In genomic region chr7:154135646-154136045, GRCh38 we compare ENCODE assay signal across 7 cellular contexts.
A peak's percentile ranks its signal among the peaks of the same experiment; 100 is the strongest.
DNase-seq lines count a peak whose midpoint lies in the region; ATAC-seq and TF ChIP-seq lines count a peak whose summit lies in the region.
"Not testable (repeated sequence)": the region's sequence is repeated elsewhere in the genome, so short reads cannot be mapped to it uniquely, and the experiment has no call there.

No MANE protein-coding gene starts in this region.

- not testable (repeated sequence) for TF ChIP-seq CTCF in DND-41 (IDR thresholded peaks at IDR 0.05; ENCODE audit: borderline replicate concordance, extremely low read depth, low read length, poor library complexity, severe bottlenecking); SU-DHL-6 (IDR thresholded peaks at IDR 0.05; ENCODE audit: insufficient read depth, low read length, poor library complexity, severe bottlenecking); thoracic aorta (IDR thresholded peaks at IDR 0.05)

- not testable (repeated sequence) for H3K4me3 ChIP-seq in DND-41 (ENCODE audit: low read depth in 1 of 2, low read length in 2 of 2); Karpas-422 (ENCODE audit: low read length); SU-DHL-6 (ENCODE audit: insufficient read depth, low read length, poor library complexity, severe bottlenecking); thoracic aorta

- not testable (repeated sequence) for H3K4me3 Mint-ChIP-seq in activated CD8-positive, alpha-beta memory T cell treated with anti-CD3 and anti-CD28 coated beads, Interleukin-2, amount 10 ng/mL, durations not matched to agents 7 days and 5 days; activated naive CD8-positive, alpha-beta T cell treated with anti-CD3 and anti-CD28 coated beads, Interleukin-2, amount 10 ng/mL, durations not matched to agents 7 days and 5 days; naive thymus-derived CD8-positive, alpha-beta T cell

- not testable (repeated sequence) for H3K9me3 ChIP-seq in DND-41 (ENCODE audit: insufficient read depth, low read length, severe bottlenecking); Karpas-422 (ENCODE audit: low read length); SU-DHL-6 (ENCODE audit: insufficient read depth, low read length); thoracic aorta

- not testable (repeated sequence) for H3K4me1 Mint-ChIP-seq in activated CD8-positive, alpha-beta memory T cell treated with anti-CD3 and anti-CD28 coated beads, Interleukin-2, amount 10 ng/mL, durations not matched to agents 7 days and 5 days; activated naive CD8-positive, alpha-beta T cell treated with anti-CD3 and anti-CD28 coated beads, Interleukin-2, amount 10 ng/mL, durations not matched to agents 7 days and 5 days
- H3K4me1 Mint-ChIP-seq in naive thymus-derived CD8-positive, alpha-beta T cell = peaks cover 0 to 10% (median 4%) of the 10 kb centered on the region in 4 donors

- not testable (repeated sequence) for H3F3A ChIP-seq in SU-DHL-6 (ENCODE audit: insufficient read depth)

- H3K79me2 ChIP-seq in DND-41 (ENCODE audit: insufficient read depth, low read length); Karpas-422 (ENCODE audit: low read length); SU-DHL-6 (ENCODE audit: insufficient read depth, low read length): not testable (repeated sequence)

- CTCF ChIA-PET in activated CD8-positive, alpha-beta memory T cell treated with anti-CD3 and anti-CD28 coated beads, Interleukin-2, amount 10 ng/mL, durations not matched to agents 7 days and 5 days (lab: Charles Lee) = not testable (repeated sequence)

- not testable (repeated sequence) for H3K27me3 Mint-ChIP-seq in activated CD8-positive, alpha-beta memory T cell treated with anti-CD3 and anti-CD28 coated beads, Interleukin-2, amount 10 ng/mL, durations not matched to agents 7 days and 5 days; activated naive CD8-positive, alpha-beta T cell treated with anti-CD3 and anti-CD28 coated beads, Interleukin-2, amount 10 ng/mL, durations not matched to agents 7 days and 5 days; naive thymus-derived CD8-positive, alpha-beta T cell

- H4K20me1 ChIP-seq in DND-41 (ENCODE audit: insufficient read depth, low read length); Karpas-422 (ENCODE audit: insufficient read depth, low read depth, low read length); SU-DHL-6 (ENCODE audit: low read depth, low read length): not testable (repeated sequence)

- H3K9me2 ChIP-seq in Karpas-422 (replicated peaks; ENCODE audit: insufficient read depth, low read length); SU-DHL-6 (replicated peaks; ENCODE audit: insufficient read depth, low read length): not testable (repeated sequence)

- not testable (repeated sequence) for H3K36me3 Mint-ChIP-seq in activated CD8-positive, alpha-beta memory T cell treated with anti-CD3 and anti-CD28 coated beads, Interleukin-2, amount 10 ng/mL, durations not matched to agents 7 days and 5 days; activated naive CD8-positive, alpha-beta T cell treated with anti-CD3 and anti-CD28 coated beads, Interleukin-2, amount 10 ng/mL, durations not matched to agents 7 days and 5 days; naive thymus-derived CD8-positive, alpha-beta T cell

- peak overlapping the region; percentile 48 for H3K27ac Mint-ChIP-seq in activated CD8-positive, alpha-beta memory T cell treated with anti-CD3 and anti-CD28 coated beads, Interleukin-2, amount 10 ng/mL, durations not matched to agents 7 days and 5 days
- H3K27ac Mint-ChIP-seq in activated naive CD8-positive, alpha-beta T cell treated with anti-CD3 and anti-CD28 coated beads, Interleukin-2, amount 10 ng/mL, durations not matched to agents 7 days and 5 days = peak overlapping the region; percentile 54
- H3K27ac Mint-ChIP-seq in naive thymus-derived CD8-positive, alpha-beta T cell = peak overlapping the region in 7 of 10 donors; percentile 25 to 80 (median 58)

- not testable (repeated sequence) for H3K4me2 ChIP-seq in DND-41 (ENCODE audit: insufficient read depth, low read length); Karpas-422 (ENCODE audit: low read depth, low read length, poor library complexity, severe bottlenecking); SU-DHL-6 (ENCODE audit: low read depth, low read length, poor library complexity, severe bottlenecking)

- not testable (repeated sequence) for H3K9me3 Mint-ChIP-seq in activated CD8-positive, alpha-beta memory T cell treated with anti-CD3 and anti-CD28 coated beads, Interleukin-2, amount 10 ng/mL, durations not matched to agents 7 days and 5 days (ENCODE audit: low read depth); activated naive CD8-positive, alpha-beta T cell treated with anti-CD3 and anti-CD28 coated beads, Interleukin-2, amount 10 ng/mL, durations not matched to agents 7 days and 5 days
- peaks cover 0 to 25% (median 12%) of the 10 kb centered on the region in 9 donors for H3K9me3 Mint-ChIP-seq in naive thymus-derived CD8-positive, alpha-beta T cell

- not testable (repeated sequence) for H3K36me3 ChIP-seq in DND-41 (ENCODE audit: insufficient read depth, low read length); Karpas-422 (ENCODE audit: insufficient read depth, low read length); SU-DHL-6 (ENCODE audit: low read length); thoracic aorta

- H2AFZ ChIP-seq in DND-41 (ENCODE audit: low read depth, low read length); Karpas-422 (ENCODE audit: low read length): not testable (repeated sequence)
- H2AFZ ChIP-seq in SU-DHL-6 (ENCODE audit: low read depth, low read length, severe bottlenecking) = peak overlapping the region; percentile 39

- POLR2A ChIA-PET in activated naive CD8-positive, alpha-beta T cell treated with anti-CD3 and anti-CD28 coated beads, Interleukin-2, amount 10 ng/mL, durations not matched to agents 7 days and 5 days (lab: Charles Lee); naive thymus-derived CD8-positive, alpha-beta T cell (lab: Charles Lee): not testable (repeated sequence)

- H3K9ac ChIP-seq in DND-41 (ENCODE audit: low read depth, low read length); Karpas-422 (ENCODE audit: low read length); SU-DHL-6 (ENCODE audit: low read length): not testable (repeated sequence)

- H3K27me3 ChIP-seq in DND-41 (ENCODE audit: insufficient read depth, low read length, poor library complexity); Karpas-422 (ENCODE audit: low read length); SU-DHL-6 (ENCODE audit: low read length); thoracic aorta (replicated peaks; ENCODE audit: insufficient read depth): not testable (repeated sequence)

- H3K4me1 ChIP-seq in DND-41 (ENCODE audit: insufficient read depth, low read length); Karpas-422 (ENCODE audit: low read length); thoracic aorta (ENCODE audit: control insufficient read depth in 1 of 2, low read depth in 2 of 2): not testable (repeated sequence)

- ATAC-seq in DND-41 (ENCODE audit: insufficient read depth, low read depth) (peak; percentile 78), thoracic aorta (ENCODE audit: insufficient number of reproducible peaks, low FRiP score, low read depth) (peak; percentile 20)
- not testable (repeated sequence) for ATAC-seq in activated CD8-positive, alpha-beta memory T cell treated with anti-CD3 and anti-CD28 coated beads, Interleukin-2, amount 10 ng/mL, durations not matched to agents 7 days and 5 days; activated naive CD8-positive, alpha-beta T cell treated with anti-CD3 and anti-CD28 coated beads, Interleukin-2, amount 10 ng/mL, durations not matched to agents 7 days and 5 days (ENCODE audit: low read depth)
- ATAC-seq in naive thymus-derived CD8-positive, alpha-beta T cell = peak in 1 of 2 donors; percentile 63

- not testable (repeated sequence) for H3K27ac ChIP-seq in DND-41 (ENCODE audit: low read length); Karpas-422 (ENCODE audit: low read length); SU-DHL-6 (ENCODE audit: low read depth, low read length); thoracic aorta

- DNase-seq in DND-41 (peak; percentile 35), Karpas-422 (peak; percentile 50)
- not testable (repeated sequence) for DNase-seq in activated CD8-positive, alpha-beta memory T cell treated with anti-CD3 and anti-CD28 coated beads, Interleukin-2, amount 10 ng/mL, durations not matched to agents 7 days and 5 days; activated naive CD8-positive, alpha-beta T cell treated with anti-CD3 and anti-CD28 coated beads, Interleukin-2, amount 10 ng/mL, durations not matched to agents 7 days and 5 days; naive thymus-derived CD8-positive, alpha-beta T cell; thoracic aorta (ENCODE audit: low spot score)
